ENCODE assay signal across 16 cellular contexts in the genomic region with DNA sequence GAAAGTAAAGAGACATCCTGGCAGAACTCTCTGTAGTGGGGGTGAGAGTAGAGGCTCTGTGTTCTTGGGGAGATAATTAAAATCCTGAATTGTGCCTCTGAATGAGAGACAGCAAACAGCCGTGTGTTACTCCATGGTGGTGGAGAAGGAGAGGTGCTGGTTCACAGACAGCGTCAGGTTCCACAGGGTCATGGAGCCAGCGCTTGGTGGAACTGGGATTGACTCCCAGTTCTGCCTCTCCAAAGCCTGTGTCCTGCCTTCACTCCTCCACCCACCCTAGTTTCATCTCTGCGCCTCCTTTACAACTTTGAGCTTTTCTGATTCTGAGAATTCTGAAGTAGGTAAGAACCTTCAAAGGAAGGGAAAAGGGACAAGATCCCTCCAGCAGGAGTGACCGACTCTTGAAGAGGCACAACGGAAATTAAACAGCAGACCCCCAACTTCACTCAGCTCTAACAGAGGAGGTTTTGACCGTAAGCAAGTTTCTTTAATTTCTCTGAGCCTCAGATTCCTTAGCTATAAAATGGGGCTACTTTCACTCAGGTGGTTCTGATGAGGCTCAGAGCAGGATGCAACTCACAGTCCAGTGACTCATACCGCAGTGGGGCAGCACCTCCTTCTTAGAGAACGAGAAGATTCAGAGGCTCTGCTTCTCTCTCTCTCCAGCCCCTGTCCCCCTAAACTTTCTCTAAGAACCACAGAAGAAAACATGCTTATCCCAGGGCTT.
"Had no signal": no experiment of that assay in that cellular context is flagged by ENCODE, and none has a peak within 500 bp of the region (broad histone marks: within the 10 kb centered on the region; RNA-seq: fewer than 3 reads in every experiment).

No MANE protein-coding gene starts in this region.

- H3K4me3 Mint-ChIP-seq: activated CD4-positive, alpha-beta T cell treated with anti-CD3 and anti-CD28 coated beads, Interleukin-2, amount 10 ng/mL, durations not matched to agents 7 days and 5 days; activated T-helper 17 cell treated with anti-CD3 and anti-CD28 coated beads, Interleukin-2, amount 50 U/mL, for 72 hours; naive thymus-derived CD4-positive, alpha-beta T cell; stimulated activated naive CD8-positive, alpha-beta T cell treated with anti-CD3 and anti-CD28 coated beads, Interleukin-15, amount 100 ng/mL, for 72 hours; T-helper 2 cell treated with Interferon-gamma antibody and Interleukin-4, amounts not matched to agents 5 μg/mL and 100 μg/mL, for 36 hours; type B pancreatic cell had no signal

- H3K4me1 ChIP-seq: left lung, prostate gland, right lobe of liver had no signal

- H3K36me3 ChIP-seq: left lung, prostate gland, right lobe of liver had no signal

- H3K9me3 Mint-ChIP-seq: activated CD4-positive, alpha-beta T cell treated with anti-CD3 and anti-CD28 coated beads, Interleukin-2, amount 10 ng/mL, durations not matched to agents 7 days and 5 days; activated T-helper 17 cell treated with anti-CD3 and anti-CD28 coated beads, Interleukin-2, amount 50 U/mL, for 72 hours; stimulated activated naive CD8-positive, alpha-beta T cell treated with anti-CD3 and anti-CD28 coated beads, Interleukin-15, amount 100 ng/mL, for 72 hours; T-helper 2 cell treated with Interferon-gamma antibody and Interleukin-4, amounts not matched to agents 5 μg/mL and 100 μg/mL, for 36 hours; type B pancreatic cell had no signal

- ATAC-seq: activated T-helper 17 cell treated with anti-CD3 and anti-CD28 coated beads, Interleukin-2, amount 50 U/mL, for 72 hours; left lung; mucosa of descending colon; naive thymus-derived CD4-positive, alpha-beta T cell; right lobe of liver; stimulated activated naive CD8-positive, alpha-beta T cell treated with anti-CD3 and anti-CD28 coated beads, Interleukin-15, amount 100 ng/mL, for 72 hours had no signal

- H3K36me3 Mint-ChIP-seq: naive thymus-derived CD4-positive, alpha-beta T cell; type B pancreatic cell had no signal

- H3K4me3 ChIP-seq: left lung, mucosa of descending colon, prostate gland, right lobe of liver had no signal

- DNase-seq: activated CD4-positive, alpha-beta T cell treated with anti-CD3 and anti-CD28 coated beads, Interleukin-2, amount 10 ng/mL, durations not matched to agents 7 days and 5 days; activated naive CD4-positive, alpha-beta T cell treated with Interleukin-2 at 50 U/mL for 16 hours; anterior cingulate cortex; erythroblast; left lung; mucosa of descending colon; occipital lobe; right lobe of liver; stimulated activated naive CD8-positive, alpha-beta T cell treated with anti-CD3 and anti-CD28 coated beads, Interleukin-15, amount 100 ng/mL, for 72 hours; SW 1271 had no signal

- H3K27me3 ChIP-seq: left lung, right lobe of liver had no signal

- H3K9me3 ChIP-seq: left lung, mucosa of descending colon, prostate gland, right lobe of liver had no signal

- H3K27ac Mint-ChIP-seq: activated CD4-positive, alpha-beta T cell treated with anti-CD3 and anti-CD28 coated beads, Interleukin-2, amount 10 ng/mL, durations not matched to agents 7 days and 5 days; activated T-helper 17 cell treated with anti-CD3 and anti-CD28 coated beads, Interleukin-2, amount 50 U/mL, for 72 hours; naive thymus-derived CD4-positive, alpha-beta T cell; T-helper 2 cell treated with Interferon-gamma antibody and Interleukin-4, amounts not matched to agents 5 μg/mL and 100 μg/mL, for 36 hours; type B pancreatic cell had no signal

- FAIRE-seq: islet of Langerhans had no signal

- H3K27ac ChIP-seq: left lung, prostate gland, right lobe of liver had no signal

- H3K4me1 Mint-ChIP-seq: activated CD4-positive, alpha-beta T cell treated with anti-CD3 and anti-CD28 coated beads, Interleukin-2, amount 10 ng/mL, durations not matched to agents 7 days and 5 days; activated T-helper 17 cell treated with anti-CD3 and anti-CD28 coated beads, Interleukin-2, amount 50 U/mL, for 72 hours; naive thymus-derived CD4-positive, alpha-beta T cell; stimulated activated naive CD8-positive, alpha-beta T cell treated with anti-CD3 and anti-CD28 coated beads, Interleukin-15, amount 100 ng/mL, for 72 hours had no signal
